9 cellular contexts compared by ENCODE assay signal in genomic region chr17:47620503-47621245, GRCh38. TPM values are rescaled to one million over a fixed set of nuclear protein-coding genes. Genes with fewer than 3 reads are reported as not detected.
DNase-seq lines count a peak whose midpoint lies in the region; TF ChIP-seq lines count a peak whose summit lies in the region.
"Had no signal": no experiment of that assay in that cellular context is flagged by ENCODE, and none has a peak within 500 bp of the region (broad histone marks: within the 10 kb centered on the region; RNA-seq: fewer than 3 reads in every experiment).

No MANE protein-coding gene starts in this region.

- TF ChIP-seq CTCF in left ventricle myocardium inferior (IDR thresholded peaks at IDR 0.05; ENCODE audit: borderline replicate concordance) (no peak), mesothelial cell of epicardium (IDR thresholded peaks at IDR 0.05; ENCODE audit: unreplicated experiment) (no peak), spleen (IDR thresholded peaks at IDR 0.05 in 8 of 11, conservative IDR thresholded peaks at IDR 0.05 in 3 of 11) (no peak)

- CTCF ChIA-PET in HEK293T (lab: Yijun Ruan, JAX), result no interaction called here

- H3K36me3 ChIP-seq in left ventricle myocardium inferior (peaks cover 71% of the 10 kb centered on the region), spleen (peaks cover 0 to 99% (median 63%) of the 10 kb centered on the region in 6 donors)

- peak overlapping the region; percentile 35 for H3K4me3 Mint-ChIP-seq in activated naive CD8-positive, alpha-beta T cell
- no peak overlapping the region for H3K4me3 Mint-ChIP-seq in mesothelial cell of epicardium

- H3K27ac Mint-ChIP-seq in activated naive CD8-positive, alpha-beta T cell, result peak overlapping the region; percentile 82
- peak overlapping the region; percentile 91 for H3K27ac Mint-ChIP-seq in mesothelial cell of epicardium

- intact Hi-C loops in left ventricle myocardium inferior (cut with micrococcal nuclease) (no loop called here), cardiac septum (cut with DNase I) (no loop called here), spleen (cut with DNase I; ENCODE audit: low total_unique reads) (no loop called here), head of caudate nucleus (cut with DNase I) (no loop called here)

- H3K4me3 ChIP-seq in left ventricle myocardium inferior (no peak overlapping the region), spleen (no peak overlapping the region)

- TF ChIP-seq POLR2A in spleen (IDR thresholded peaks at IDR 0.05), result no peak

- peaks cover 14% of the 10 kb centered on the region for H3K4me1 Mint-ChIP-seq in activated naive CD8-positive, alpha-beta T cell (ENCODE audit: low read depth)
- peaks cover 17% of the 10 kb centered on the region for H3K4me1 Mint-ChIP-seq in mesothelial cell of epicardium

- H3K9me3 Mint-ChIP-seq in activated naive CD8-positive, alpha-beta T cell (ENCODE audit: low read depth), result no peaks in the 10 kb centered on the region
- no peaks in the 10 kb centered on the region for H3K9me3 Mint-ChIP-seq in mesothelial cell of epicardium

- H3K4me1 ChIP-seq in left ventricle myocardium inferior (peaks cover 49% of the 10 kb centered on the region), spleen (peaks cover 0 to 15% (median 2%) of the 10 kb centered on the region in 6 donors)

- POLR2A ChIA-PET in HEK293T (lab: Yijun Ruan, JAX), result interaction anchor here (1.3 kb wide), 1 partner anchor 29 kb away, joined by 3 read pairs; the partner anchor contains the start of gene KPNB1

- no peaks in the 10 kb centered on the region for H3K27me3 Mint-ChIP-seq in activated naive CD8-positive, alpha-beta T cell
- no peaks in the 10 kb centered on the region for H3K27me3 Mint-ChIP-seq in mesothelial cell of epicardium (ENCODE audit: low read depth)

- H3K27me3 ChIP-seq in left ventricle myocardium inferior (ENCODE audit: low read depth), result no peaks in the 10 kb centered on the region
- no peaks in the 10 kb centered on the region for H3K27me3 ChIP-seq in spleen (replicated peaks in 1 of 7)

- WGBS in spleen, 5 donors, result 69 to 89% (median 83%) methylated on average over 3 of the region's 3 CpGs

- H3K9me3 ChIP-seq in left ventricle myocardium inferior (replicated peaks), result no peaks in the 10 kb centered on the region
- H3K9me3 ChIP-seq in spleen, result no peaks in the 10 kb centered on the region

- peak overlapping the region; percentile 47 for H3K27ac ChIP-seq in left ventricle myocardium inferior (replicated peaks)
- H3K27ac ChIP-seq in spleen, result no peak overlapping the region

- H3K36me3 Mint-ChIP-seq in activated naive CD8-positive, alpha-beta T cell, result peaks cover 20% of the 10 kb centered on the region
- peaks cover 28% of the 10 kb centered on the region for H3K36me3 Mint-ChIP-seq in mesothelial cell of epicardium

- no peak for DNase-seq in left ventricle myocardium inferior
- no peak for DNase-seq in cardiac septum (ENCODE audit: low spot score)
- DNase-seq in mesothelial cell of epicardium (ENCODE audit: low spot score in 2 of 2, unreplicated experiment in 2 of 2), result no peak
- DNase-seq in HEK293T (ENCODE audit: extremely low spot score), result no peak
- no peak for DNase-seq in spleen
- no peak for DNase-seq in head of caudate nucleus
- no peak for DNase-seq in NOMO-1 treated with dmso at 0.1 percent for 144 hours (lab: John Stamatoyannopoulos, UW; ENCODE audit: unreplicated experiment)
- DNase-seq: H7 had no signal

TF ChIP-seq in HEK293T, 16 proteins besides CTCF, POLR2A, EP300 and RAD21:
- no peak for TF ChIP-seq SUZ12 (IDR thresholded peaks at IDR 0.05)
- no peak for TF ChIP-seq ARNT (IDR thresholded peaks at IDR 0.05)
- TF ChIP-seq L3MBTL2 (conservative IDR thresholded peaks at IDR 0.05), result no peak
- no peak for TF ChIP-seq CTBP1 (IDR thresholded peaks at IDR 0.05; ENCODE audit: borderline replicate concordance)
- TF ChIP-seq PKNOX1 (IDR thresholded peaks at IDR 0.05), result no peak
- TF ChIP-seq FOXM1 (IDR thresholded peaks at IDR 0.05; ENCODE audit: borderline replicate concordance), result no peak
- TF ChIP-seq SP1 (IDR thresholded peaks at IDR 0.05), result no peak

RNA-seq across cellular contexts. Expression of gene KPNB1, which starts 29.0 kb away (rescaled TPM):
- total RNA-seq in left ventricle myocardium inferior, result 173 TPM
- total RNA-seq in cardiac septum, result 185 TPM
- 284 to 314 TPM (median 302 TPM) in 3 replicates for total RNA-seq in mesothelial cell of epicardium
- total RNA-seq in spleen, result 100 to 1,000 TPM; 232 to 331 (median 259) TPM
- 10 to 100 TPM; 37.0 to 56.7 (median 49.0) TPM for polyA plus RNA-seq in spleen
